Comparison of ENCODE assay signal across 18 cellular contexts in the genomic region with DNA sequence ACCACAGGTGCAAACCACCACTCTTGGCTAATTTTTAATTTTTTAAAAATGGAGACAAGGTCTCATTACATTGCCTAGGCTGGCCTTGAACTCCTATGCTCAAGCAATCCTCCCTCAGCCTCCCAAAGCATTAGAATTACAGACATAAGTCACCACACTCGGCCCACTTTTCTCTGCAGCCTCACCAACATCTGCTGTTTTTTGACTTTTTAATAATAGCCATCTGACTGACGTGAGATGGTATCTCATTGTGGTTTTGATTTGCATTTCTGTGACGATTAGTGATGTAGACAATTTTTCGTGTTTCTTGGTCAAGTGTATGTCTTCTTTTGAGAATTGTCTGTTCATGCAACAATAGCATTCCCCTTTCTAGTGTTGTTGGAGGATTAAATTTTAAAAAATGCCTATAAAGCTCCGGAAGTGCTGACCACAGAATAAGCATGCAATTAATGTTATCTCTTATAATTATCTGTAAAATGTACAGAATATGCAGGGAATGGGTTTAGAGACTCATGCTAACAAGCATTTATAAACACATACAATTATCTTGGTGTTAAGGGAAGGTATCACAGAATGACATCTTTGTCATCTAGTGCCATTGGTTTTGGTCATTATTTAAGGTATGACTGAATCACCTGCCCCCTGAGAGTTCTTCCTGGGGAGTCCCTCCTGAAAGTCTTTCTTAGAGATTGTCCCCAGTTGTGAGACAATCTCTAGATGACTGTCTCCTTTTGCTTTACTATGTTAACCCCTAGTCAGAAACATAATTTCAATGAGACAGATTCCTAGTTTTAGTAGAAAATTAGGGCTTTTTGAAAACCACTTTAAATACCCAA.
DNase-seq lines count a peak whose midpoint lies in the region; ATAC-seq and TF ChIP-seq lines count a peak whose summit lies in the region.
"Had no signal": no experiment of that assay in that cellular context is flagged by ENCODE, and none has a peak within 500 bp of the region (broad histone marks: within the 10 kb centered on the region; RNA-seq: fewer than 3 reads in every experiment).

No MANE protein-coding gene starts in this region.

- no peaks in the 10 kb centered on the region for H3K36me3 Mint-ChIP-seq in activated B cell treated with CpG ODN at 0.5 μM for 24 hours (ENCODE audit: low read depth)
- H3K36me3 Mint-ChIP-seq: CD14-positive monocyte had no signal

- H3K9ac ChIP-seq in BLaER1, result no peak overlapping the region

- peak; percentile 60 for ATAC-seq in GM18909 (IDR thresholded peaks at IDR 0.05; ENCODE audit: poor library complexity, unreplicated experiment)
- peak; percentile 37 for ATAC-seq in HG03175 (IDR thresholded peaks at IDR 0.05; ENCODE audit: unreplicated experiment)
- ATAC-seq in activated B cell treated with CpG ODN at 0.5 μM for 24 hours (ENCODE audit: low read depth), result peak; percentile 59
- ATAC-seq in HG02970 (IDR thresholded peaks at IDR 0.05; ENCODE audit: low FRiP score, unreplicated experiment), result no peak

- H4K20me1 ChIP-seq in BLaER1, result no peaks in the 10 kb centered on the region

- peaks cover 39% of the 10 kb centered on the region for H3K4me1 Mint-ChIP-seq in activated B cell treated with CpG ODN at 0.5 μM for 24 hours
- H3K4me1 Mint-ChIP-seq: CD14-positive monocyte had no signal

- TF ChIP-seq CTCF in activated B cell treated with CpG ODN at 0.5 μM for 24 hours (IDR thresholded peaks at IDR 0.05), result no peak

- H3K27me3 ChIP-seq in BLaER1, result no peaks in the 10 kb centered on the region

- H3K4me2 ChIP-seq in BLaER1, result peak overlapping the region; percentile 69

- no peak overlapping the region for H3K27ac Mint-ChIP-seq in activated B cell treated with CpG ODN at 0.5 μM for 24 hours

- peaks cover 67% of the 10 kb centered on the region for H3K4me1 ChIP-seq in BLaER1
- H3K4me1 ChIP-seq: SJCRH30 had no signal

- peaks cover 4% of the 10 kb centered on the region for H3K27me3 Mint-ChIP-seq in activated B cell treated with CpG ODN at 0.5 μM for 24 hours

- peaks cover 3% of the 10 kb centered on the region; the same call in 1 of the 2 replicates for H3K9me3 ChIP-seq in BLaER1
- H3K9me3 ChIP-seq: HAP-1, SJCRH30 had no signal

- H3K36me3 ChIP-seq in BLaER1, result no peaks in the 10 kb centered on the region
- H3K36me3 ChIP-seq: HAP-1, SJCRH30 had no signal

- H3K27ac ChIP-seq in BLaER1, result 0 out of 2 replicates have a peak overlapping the region, but pooled peaks have one; percentile 35
- H3K27ac ChIP-seq: RWPE1, SJCRH30 had no signal

- H3K4me3 Mint-ChIP-seq in activated B cell treated with CpG ODN at 0.5 μM for 24 hours, result peak overlapping the region; percentile 30
- H3K4me3 Mint-ChIP-seq: CD14-positive monocyte had no signal

- POLR2A ChIA-PET in activated B cell treated with CpG ODN at 0.5 μM for 24 hours (lab: Charles Lee), result no interaction called here

- H3K9me3 Mint-ChIP-seq in activated B cell treated with CpG ODN at 0.5 μM for 24 hours, result peaks cover 3% of the 10 kb centered on the region

- DNase-seq in activated B cell treated with CpG ODN at 0.5 μM for 24 hours, result no peak
- DNase-seq in NCI-H1048 (lab: John Stamatoyannopoulos, UW), result no peak
- no peak for DNase-seq in DMS53 (lab: John Stamatoyannopoulos, UW)
- DNase-seq in central memory CD4-positive, alpha-beta T cell, result no peak
- DNase-seq: DMS153, NCI-H1417, NCI-H187 treated with DMSO at 0.1 percent for 48 hours, NCI-H446, NCI-H748 treated with DMSO at 0.1 percent for 48 hours, SJCRH30, T-helper 2 cell had no signal

- intact Hi-C loops in activated B cell treated with CpG ODN at 0.5 μM for 24 hours (cut with micrococcal nuclease), result no loop called here

- CTCF ChIA-PET in activated B cell treated with CpG ODN at 0.5 μM for 24 hours (lab: Charles Lee), result no interaction called here

- no peak overlapping the region for H3K4me3 ChIP-seq in BLaER1
- H3K4me3 ChIP-seq: HAP-1, SJCRH30 had no signal
